Comparison of ENCODE assay signal across 8 cellular contexts in the genomic region with DNA sequence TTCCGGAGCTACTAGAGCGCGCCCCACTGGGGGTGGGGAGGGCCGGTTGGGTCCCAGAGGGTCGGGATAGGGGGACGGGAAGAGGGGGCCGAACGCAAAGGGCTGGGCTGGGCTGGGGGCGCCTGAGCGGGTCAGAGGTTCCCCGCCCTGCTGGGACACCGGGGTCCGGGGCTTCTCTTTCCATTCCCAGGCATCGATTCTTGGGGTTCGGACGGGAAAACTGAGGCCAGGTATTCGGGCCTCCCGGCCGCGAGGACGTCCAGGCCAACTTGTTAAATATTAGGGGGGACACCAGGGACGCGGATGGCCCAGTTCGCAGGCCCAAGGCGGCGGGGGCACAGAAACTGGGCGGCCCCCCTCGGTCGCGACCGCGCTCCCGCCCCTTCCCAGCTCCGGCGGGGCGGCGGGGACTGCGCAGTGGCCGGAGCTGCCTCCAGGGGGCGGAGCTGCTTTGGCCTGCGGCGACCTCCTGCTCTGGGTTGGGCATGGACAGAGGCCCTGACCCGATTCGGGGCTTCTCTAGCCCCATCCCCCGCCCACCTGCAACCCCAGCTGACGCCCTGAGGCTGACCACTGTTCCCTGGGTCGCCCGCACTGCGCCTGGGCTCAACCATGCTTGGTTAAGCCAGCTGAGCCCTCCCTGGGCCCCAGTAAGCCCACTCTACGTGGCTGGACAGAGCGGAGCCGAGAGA. TPM values are rescaled to one million over a fixed set of nuclear protein-coding genes. Genes with fewer than 3 reads are reported as not detected.
DNase-seq lines count a peak whose midpoint lies in the region; ATAC-seq and TF ChIP-seq lines count a peak whose summit lies in the region.

No MANE protein-coding gene starts in this region.

- DNase-seq in H7 (peak; percentile 97), NB4 (ENCODE audit: low read depth) (peak; percentile 78), testis (peak; percentile 70)
- peak; percentile 69 for DNase-seq in activated CD8-positive, alpha-beta memory T cell treated with anti-CD3 and anti-CD28 coated beads, Interleukin-2, amount 50 U/mL, for 4 hours

- TF ChIP-seq CTCF in NB4 (IDR thresholded peaks at IDR 0.05; ENCODE audit: low read depth, low read length), result peak; percentile 12
- peak; percentile 66 to 79 (median 72) for TF ChIP-seq CTCF in testis (IDR thresholded peaks at IDR 0.05)

- H3K27me3 ChIP-seq in H7 (ENCODE audit: control insufficient read depth, insufficient read depth, low read length) (peaks cover 6% of the 10 kb centered on the region; the same call in 1 of the 2 replicates), esophagus (ENCODE audit: control insufficient read depth in 1 of 2, insufficient read depth in 2 of 2, low read length in 2 of 2) (no peaks in the 10 kb centered on the region), mucosa of rectum (ENCODE audit: control insufficient read depth in 2 of 2, insufficient read depth in 2 of 2, low read length in 2 of 2) (no peaks in the 10 kb centered on the region), testis (no peaks in the 10 kb centered on the region)

- H3K4me1 ChIP-seq in ES-I3 (ENCODE audit: insufficient read depth, low read length), result peaks cover 6% of the 10 kb centered on the region; the same call in 1 of the 2 replicates
- peaks cover 6 to 16% of the 10 kb centered on the region in 2 donors for H3K4me1 ChIP-seq in esophagus (ENCODE audit: control insufficient read depth in 2 of 2, insufficient read depth in 2 of 2, low read length in 1 of 2)
- peaks cover 29 to 33% of the 10 kb centered on the region in 2 donors for H3K4me1 ChIP-seq in mucosa of rectum (ENCODE audit: control insufficient read depth in 2 of 2, insufficient read depth in 2 of 2, low read length in 2 of 2)
- peaks cover 31% of the 10 kb centered on the region for H3K4me1 ChIP-seq in testis

- WGBS in esophagus, 2 donors, result 5% methylated on average over 49 to 52 of the region's 52 CpGs
- 3 to 9% methylated on average over 24 to 49 of the region's 52 CpGs for WGBS in testis, 2 donors

- peak overlapping the region; percentile 94 for H3K9ac ChIP-seq in ES-I3 (ENCODE audit: low read depth, low read length)
- peak overlapping the region; percentile 74 to 76 for H3K9ac ChIP-seq in mucosa of rectum (ENCODE audit: low read depth in 1 of 2, low read length in 2 of 2)

- TF ChIP-seq POLR2A in NB4 (IDR thresholded peaks at IDR 0.05; ENCODE audit: extremely low read depth, insufficient read length) (peak; percentile 27), testis (IDR thresholded peaks at IDR 0.05) (no peak)

- H3K27ac ChIP-seq in esophagus (ENCODE audit: low read depth in 2 of 2, low read length in 1 of 2), result peak overlapping the region; percentile 87 to 90
- peak overlapping the region; percentile 83 to 86 for H3K27ac ChIP-seq in mucosa of rectum (ENCODE audit: low read depth in 2 of 2, low read length in 2 of 2)
- H3K27ac ChIP-seq in testis, result peak overlapping the region; percentile 73 to 80

- H3K36me3 ChIP-seq in ES-I3 (ENCODE audit: insufficient read depth, low read length) (no peaks in the 10 kb centered on the region), H7 (replicated peaks; ENCODE audit: control insufficient read depth, insufficient read depth, low read length) (no peaks in the 10 kb centered on the region), esophagus (ENCODE audit: control insufficient read depth in 2 of 2, insufficient read depth in 2 of 2, low read length in 1 of 2) (no peaks in the 10 kb centered on the region), mucosa of rectum (ENCODE audit: control insufficient read depth in 2 of 2, insufficient read depth in 2 of 2, low read length in 2 of 2) (no peaks in the 10 kb centered on the region), testis (ENCODE audit: low read depth, missing control alignments) (no peaks in the 10 kb centered on the region)

- no peaks in the 10 kb centered on the region for H3K9me3 ChIP-seq in ES-I3 (ENCODE audit: control insufficient read depth, insufficient read depth, low read length)
- H3K9me3 ChIP-seq in esophagus (ENCODE audit: control insufficient read depth in 2 of 2, insufficient read depth in 1 of 2, low read depth in 1 of 2, low read length in 1 of 2), result no peaks in the 10 kb centered on the region
- H3K9me3 ChIP-seq in mucosa of rectum (ENCODE audit: control insufficient read depth in 2 of 2, low read length in 2 of 2), result no peaks in the 10 kb centered on the region
- no peaks in the 10 kb centered on the region for H3K9me3 ChIP-seq in testis

- H3K4me3 ChIP-seq in H7 (ENCODE audit: insufficient read depth, low read depth, low read length) (peak overlapping the region; percentile 70), NB4 (ENCODE audit: low read depth, low read length) (peak overlapping the region; percentile 59), esophagus (ENCODE audit: low read depth in 1 of 2, low read length in 2 of 2) (peak overlapping the region; percentile 66 to 86), mucosa of rectum (ENCODE audit: low read length in 2 of 2) (peak overlapping the region; percentile 70 to 82), testis (peak overlapping the region; percentile 63 to 87)

- ATAC-seq in GM19351 (IDR thresholded peaks at IDR 0.05; ENCODE audit: unreplicated experiment), result no peak

- intact Hi-C loops in testis (cut with DNase I; ENCODE audit: low total_unique reads), result no loop called here

RNA-seq across cellular contexts. Expression of gene KLF16, which starts 1.2 kb away (rescaled TPM):
- total RNA-seq in H7 (2014; rRNA removed; shearing (Covaris generic)), result 20.5 and 21.2 TPM in 2 replicates
- polyA plus RNA-seq in esophagus, result 10 to 100 TPM in 1 of 2 donors, 1 to 10 TPM in 1; 9.3 to 13.5 TPM
- total RNA-seq in testis, result 10 to 100 TPM; 14.7 to 26.5 TPM
- polyA plus RNA-seq in testis (ENCODE audit: insufficient read depth, low read depth, low replicate concordance), result 13.3 TPM

RNA-seq across cellular contexts. Expression of gene REXO1, which starts 16.3 kb away (rescaled TPM):
- 19.8 and 21.9 TPM in 2 replicates for total RNA-seq in H7 (2014; rRNA removed; shearing (Covaris generic))
- polyA plus RNA-seq in esophagus (10 to 100 TPM; 13.9 to 27.4 TPM), testis (ENCODE audit: insufficient read depth, low read depth, low replicate concordance) (104 TPM)
- total RNA-seq in testis, result 100 to 1,000 TPM; 149 to 200 TPM

RNA-seq across cellular contexts. Expression of gene ABHD17A, which starts 20.7 kb away (rescaled TPM):
- 87.0 and 134 TPM in 2 replicates for total RNA-seq in H7 (2014; rRNA removed; shearing (Covaris generic))
- 10 to 100 TPM; 73.9 to 76.2 TPM for polyA plus RNA-seq in esophagus
- 100 to 1,000 TPM; 127 to 140 TPM for total RNA-seq in testis
- polyA plus RNA-seq in testis (ENCODE audit: insufficient read depth, low read depth, low replicate concordance), result 51.1 TPM

RNA-seq across cellular contexts. Expression of gene ADAT3, which starts 40.6 kb away (rescaled TPM):
- 10.0 and 12.7 TPM in 2 replicates for total RNA-seq in H7 (2014; rRNA removed; shearing (Covaris generic))
- polyA plus RNA-seq in esophagus (1 to 10 TPM; 6.4 to 6.9 TPM), testis (ENCODE audit: insufficient read depth, low read depth, low replicate concordance) (1.1 TPM)
- 10 to 100 TPM; 10.6 to 16.7 TPM for total RNA-seq in testis

RNA-seq across cellular contexts. Expression of gene SCAMP4, which starts 40.6 kb away (rescaled TPM):
- total RNA-seq in H7 (2014; rRNA removed; shearing (Covaris generic)), result 33.4 and 35.7 TPM in 2 replicates
- polyA plus RNA-seq in esophagus (10 to 100 TPM; 29.0 to 38.6 TPM), testis (ENCODE audit: insufficient read depth, low read depth, low replicate concordance) (50.1 TPM)
- 100 to 1,000 TPM in 1 of 2 donors, 10 to 100 TPM in 1; 80.1 to 108 TPM for total RNA-seq in testis
